Comparison of ENCODE assay signal across 1 cellular context in genomic region chr17:42438600-42439567, GRCh38.
TF ChIP-seq lines count a peak whose summit lies in the region.

No MANE protein-coding gene starts in this region.

TF ChIP-seq in IMR-90, 13 proteins besides CTCF, POLR2A, EP300 and RAD21 (continued from another document):
- no peak for TF ChIP-seq ELK1 (IDR thresholded peaks at IDR 0.05; ENCODE audit: borderline replicate concordance, low read depth, low read length)
- no peak for TF ChIP-seq MAZ (IDR thresholded peaks at IDR 0.05; ENCODE audit: borderline replicate concordance, low read depth, low read length)
- no peak for TF ChIP-seq BHLHE40 (IDR thresholded peaks at IDR 0.05; ENCODE audit: low read depth, low read length)
- no peak for TF ChIP-seq NFE2L2 (IDR thresholded peaks at IDR 0.05; ENCODE audit: low read depth, low read length)
- TF ChIP-seq, protein P1, sequence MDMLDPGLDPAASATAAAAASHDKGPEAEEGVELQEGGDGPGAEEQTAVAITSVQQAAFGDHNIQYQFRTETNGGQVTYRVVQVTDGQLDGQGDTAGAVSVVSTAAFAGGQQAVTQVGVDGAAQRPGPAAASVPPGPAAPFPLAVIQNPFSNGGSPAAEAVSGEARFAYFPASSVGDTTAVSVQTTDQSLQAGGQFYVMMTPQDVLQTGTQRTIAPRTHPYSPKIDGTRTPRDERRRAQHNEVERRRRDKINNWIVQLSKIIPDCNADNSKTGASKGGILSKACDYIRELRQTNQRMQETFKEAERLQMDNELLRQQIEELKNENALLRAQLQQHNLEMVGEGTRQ (IDR thresholded peaks at IDR 0.05; ENCODE audit: low read depth, low read length): no peak
- no peak for TF ChIP-seq SMC3 (IDR thresholded peaks at IDR 0.05; ENCODE audit: low read depth, low read length)
- TF ChIP-seq RCOR1 (IDR thresholded peaks at IDR 0.05; ENCODE audit: insufficient replicate concordance, low read length): no peak
- no peak for TF ChIP-seq FOS (IDR thresholded peaks at IDR 0.05; ENCODE audit: low read depth, low read length)
TF ChIP-seq in IMR-90: peak in this region for 0.
